In the genomic region with DNA sequence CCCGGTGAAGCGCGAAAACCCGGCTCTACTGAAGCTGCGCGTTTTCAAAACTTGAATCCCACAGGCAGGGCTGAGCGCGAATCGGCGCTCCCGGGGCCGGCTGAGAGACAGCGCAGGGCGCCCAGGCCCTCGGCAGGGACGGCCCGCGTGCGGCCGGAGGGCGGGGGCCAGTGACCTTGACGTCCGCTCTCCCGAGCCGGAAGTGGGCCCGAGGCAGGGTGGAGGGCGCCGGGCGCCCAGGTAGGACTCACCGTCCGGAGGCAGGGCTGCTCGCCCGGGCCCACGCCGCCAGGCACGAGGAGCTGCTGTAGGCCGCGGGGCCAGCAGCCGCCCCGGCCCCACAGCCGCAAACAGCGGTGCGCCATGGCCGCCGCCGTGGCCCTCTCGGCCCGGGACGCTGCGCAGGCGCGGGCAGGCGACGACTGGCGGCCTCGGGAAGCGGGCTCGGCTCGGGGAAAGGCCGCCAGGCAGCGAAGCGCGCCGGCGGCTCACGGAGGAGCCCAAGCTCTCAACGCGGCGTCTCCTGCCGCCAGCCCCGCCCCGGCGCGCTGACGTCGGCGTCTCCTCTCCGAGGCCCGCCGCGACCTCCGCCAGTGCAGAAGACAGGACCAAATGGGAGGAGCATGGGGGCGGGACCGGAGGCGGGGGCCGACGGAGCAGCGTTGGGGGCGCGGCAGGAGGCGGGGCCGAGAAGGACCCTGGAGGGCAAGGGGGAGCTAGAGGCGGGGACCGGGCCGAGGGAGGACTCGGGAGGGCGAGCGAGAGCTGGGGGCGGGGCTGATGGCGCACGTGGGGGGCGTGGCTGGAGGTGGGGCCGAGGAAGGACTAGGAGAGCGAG, we compare ENCODE assay signal across 8 cellular contexts. TPM values are rescaled to one million over a fixed set of nuclear protein-coding genes. Genes with fewer than 3 reads are reported as not detected.
DNase-seq lines count a peak whose midpoint lies in the region; TF ChIP-seq lines count a peak whose summit lies in the region.

A gene (minus strand): TSS at position 510 of the 838 bp plus-strand sequence. CDS start 145 bp downstream, at position 365.

- peak; percentile 99 for DNase-seq in G401 (ENCODE audit: low spot score)
- peak; percentile 99 for DNase-seq in HCEC 1CT
- DNase-seq in MM.1S, result peak; percentile 98
- peak; percentile 88 for DNase-seq in SHP77 treated with DMSO at 0.1 percent for 48 hours (lab: John Stamatoyannopoulos, UW)
- DNase-seq in activated effector memory CD4-positive, alpha-beta T cell treated with anti-CD3 and anti-CD28 coated beads, Interleukin-2, amount 50 U/mL, for 16 hours, result peak; percentile 100
- peak; percentile 99 for DNase-seq in fibroblast of the aortic adventitia (ENCODE audit: low read depth)
- peak; percentile 100 for DNase-seq in nephron progenitor cell

- in situ Hi-C loops in G401 (cut with HindIII; ENCODE audit: low sequenced_read_pairs), result no loop called here

- TF ChIP-seq CTCF in MM.1S (IDR thresholded peaks at IDR 0.05; ENCODE audit: low read length) (no peak), fibroblast of the aortic adventitia (IDR thresholded peaks at IDR 0.05; ENCODE audit: insufficient read depth, low read length) (no peak), nephron progenitor cell (IDR thresholded peaks at IDR 0.05) (no peak)

- peaks cover under 1% of the 10 kb centered on the region for H3K9me3 Mint-ChIP-seq in nephron progenitor cell
- no peaks in the 10 kb centered on the region for H3K9me3 Mint-ChIP-seq in stimulated activated naive CD8-positive, alpha-beta T cell treated with anti-CD3 and anti-CD28 coated beads, Interleukin-15, Interleukin-2, amounts not matched to agents 100 ng/mL and 50 ng/mL, for 24 hours

- H3K36me3 ChIP-seq in MM.1S (replicated peaks; ENCODE audit: insufficient read depth, low read length), result no peaks in the 10 kb centered on the region

- peaks cover 7% of the 10 kb centered on the region; the same call in 1 of the 2 replicates for H3F3A ChIP-seq in MM.1S (ENCODE audit: insufficient read depth, low read length)

- no peaks in the 10 kb centered on the region for H3K4me1 ChIP-seq in MM.1S (ENCODE audit: low read length)

- peaks cover 11% of the 10 kb centered on the region for H4K20me1 ChIP-seq in MM.1S (ENCODE audit: insufficient read depth, low read length)

- no peaks in the 10 kb centered on the region for H3K9me3 ChIP-seq in MM.1S (replicated peaks; ENCODE audit: insufficient read depth, low read length)

- peaks cover 39% of the 10 kb centered on the region for H3K4me1 Mint-ChIP-seq in nephron progenitor cell
- H3K4me1 Mint-ChIP-seq in stimulated activated naive CD8-positive, alpha-beta T cell treated with anti-CD3 and anti-CD28 coated beads, Interleukin-15, Interleukin-2, amounts not matched to agents 100 ng/mL and 50 ng/mL, for 24 hours (ENCODE audit: low read depth), result peaks cover 44% of the 10 kb centered on the region

- H3K36me3 Mint-ChIP-seq in nephron progenitor cell (ENCODE audit: low read depth), result peaks cover 7% of the 10 kb centered on the region
- peaks cover 26% of the 10 kb centered on the region for H3K36me3 Mint-ChIP-seq in stimulated activated naive CD8-positive, alpha-beta T cell treated with anti-CD3 and anti-CD28 coated beads, Interleukin-15, Interleukin-2, amounts not matched to agents 100 ng/mL and 50 ng/mL, for 24 hours (ENCODE audit: low read depth)

- peak within 1 kb of the TSS; percentile 89 for H3K4me2 ChIP-seq in MM.1S (ENCODE audit: low read depth, low read length)

- H3K4me3 ChIP-seq in MM.1S (ENCODE audit: low read length) (peak within 1 kb of the TSS; percentile 96), fibroblast of the aortic adventitia (ENCODE audit: low read depth, low read length) (peak within 1 kb of the TSS; percentile 84)

- H3K27ac Mint-ChIP-seq in nephron progenitor cell, result peak within 1 kb of the TSS; percentile 100
- H3K27ac Mint-ChIP-seq in stimulated activated naive CD8-positive, alpha-beta T cell treated with anti-CD3 and anti-CD28 coated beads, Interleukin-15, Interleukin-2, amounts not matched to agents 100 ng/mL and 50 ng/mL, for 24 hours, result peak within 1 kb of the TSS; percentile 99

- H3K9me2 ChIP-seq in MM.1S (replicated peaks; ENCODE audit: insufficient read depth, low read length), result no peaks in the 10 kb centered on the region

- H3K9ac ChIP-seq in MM.1S (ENCODE audit: low read length), result peak within 1 kb of the TSS; percentile 93

- H3K27me3 ChIP-seq in MM.1S (replicated peaks; ENCODE audit: insufficient read depth, low read length), result no peaks in the 10 kb centered on the region

- peak within 1 kb of the TSS; percentile 98 for H3K27ac ChIP-seq in MM.1S (ENCODE audit: low read length)

- peak within 1 kb of the TSS; percentile 98 for H2AFZ ChIP-seq in MM.1S (ENCODE audit: low read length)

- H3K27me3 Mint-ChIP-seq in nephron progenitor cell (ENCODE audit: low read depth, poor library complexity), result peaks cover 4% of the 10 kb centered on the region
- no peaks in the 10 kb centered on the region for H3K27me3 Mint-ChIP-seq in stimulated activated naive CD8-positive, alpha-beta T cell treated with anti-CD3 and anti-CD28 coated beads, Interleukin-15, Interleukin-2, amounts not matched to agents 100 ng/mL and 50 ng/mL, for 24 hours

- peak within 1 kb of the TSS; percentile 95 for H3K4me3 Mint-ChIP-seq in nephron progenitor cell
- H3K4me3 Mint-ChIP-seq in stimulated activated naive CD8-positive, alpha-beta T cell treated with anti-CD3 and anti-CD28 coated beads, Interleukin-15, Interleukin-2, amounts not matched to agents 100 ng/mL and 50 ng/mL, for 24 hours, result peak within 1 kb of the TSS; percentile 96

- peaks cover 47% of the 10 kb centered on the region for H3K79me2 ChIP-seq in MM.1S (ENCODE audit: low read length)

RNA-seq across cellular contexts. Expression of the gene that starts here (rescaled TPM):
- 84.5 and 107 TPM in 2 replicates for total RNA-seq in G401 (2014; rRNA removed; shearing (Covaris generic))
- total RNA-seq in fibroblast of the aortic adventitia (ENCODE audit: low replicate concordance), result 37.3 and 164 TPM in 2 replicates

Comparison
In these comparisons a context has a peak if more than half of its experiments do, and no peak if none do; other contexts are left out.
1. Peak in every context shown above with its lines: DNase-seq, H3K4me3 ChIP-seq and H3K27ac ChIP-seq.